35 cellular contexts compared by ENCODE assay signal in the genomic region with DNA sequence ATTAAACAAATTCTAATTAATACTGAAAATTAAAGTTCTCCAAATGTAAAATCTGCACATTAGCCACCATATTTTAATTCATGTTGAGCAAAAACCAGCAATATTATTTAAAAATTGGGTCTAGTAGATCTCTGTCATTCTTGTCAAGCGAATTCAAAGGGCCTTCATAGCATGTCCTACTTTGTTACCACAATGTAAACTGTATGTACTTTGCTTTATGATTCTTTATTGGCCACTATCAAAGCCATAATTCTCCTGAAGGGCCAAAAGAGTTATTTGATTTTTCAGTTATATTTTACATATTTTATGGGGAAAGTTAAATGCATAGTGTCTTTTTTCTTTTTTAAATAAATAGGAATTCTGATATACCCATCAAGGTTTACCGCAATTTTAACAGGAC.
"Had no signal": no experiment of that assay in that cellular context is flagged by ENCODE, and none has a peak within 500 bp of the region (broad histone marks: within the 10 kb centered on the region; RNA-seq: fewer than 3 reads in every experiment).

No MANE protein-coding gene starts in this region.

- H3K4me3 ChIP-seq: adrenal gland, ascending aorta, body of pancreas, breast epithelium, cardiac muscle cell had no signal

- FAIRE-seq: astrocyte, bronchial epithelial cell had no signal

- H3K4me1 ChIP-seq: adrenal gland, ascending aorta, body of pancreas, breast epithelium had no signal

- H3K27ac ChIP-seq: adrenal gland, ascending aorta, body of pancreas, brain microvascular endothelial cell, breast epithelium, cardiac muscle cell had no signal

- H3K27me3 ChIP-seq: adrenal gland, ascending aorta, body of pancreas, brain microvascular endothelial cell, breast epithelium, cardiac muscle cell had no signal

- DNase-seq: activated effector memory CD4-positive, alpha-beta T cell treated with anti-CD3 and anti-CD28 coated beads, Interleukin-2, amount 50 U/mL, for 16 hours; activated effector memory CD4-positive, alpha-beta T cell treated with Interleukin-2 at 50 U/mL for 16 hours; activated gamma-delta T cell; activated gamma-delta T cell treated with Interleukin-2 at 50 U/mL for 16 hours; activated naive CD4-positive, alpha-beta T cell; activated naive CD4-positive, alpha-beta T cell treated with anti-CD3 and anti-CD28 coated beads for 36 hours; activated naive CD4-positive, alpha-beta T cell treated with anti-CD3 and anti-CD28 coated beads, Interleukin-2, amount 10 ng/mL, durations not matched to agents 7 days and 5 days; activated naive CD4-positive, alpha-beta T cell treated with anti-CD3 and anti-CD28 coated beads, Interleukin-2, amount 50 U/mL, for 16 hours; activated naive CD4-positive, alpha-beta T cell treated with Interleukin-2 at 50 U/mL for 16 hours; activated naive CD8-positive, alpha-beta T cell treated with anti-CD3 and anti-CD28 coated beads for 36 hours; activated naive CD8-positive, alpha-beta T cell treated with anti-CD3 and anti-CD28 coated beads, Interleukin-2, amount 10 ng/mL, durations not matched to agents 7 days and 5 days; activated naive CD8-positive, alpha-beta T cell treated with anti-CD3 and anti-CD28 coated beads, Interleukin-2, amount 50 U/mL, for 24 hours; activated T-cell treated with anti-CD3 and anti-CD28 coated beads for 4 hours; activated T-cell treated with anti-CD3 and anti-CD28 coated beads, Interleukin-2, amount 50 U/mL, for 1 hour; activated T-cell treated with anti-CD3 and anti-CD28 coated beads, Interleukin-2, amount 50 U/mL, for 24 hours; activated T-cell treated with anti-CD3 and anti-CD28 coated beads, Interleukin-2, amount 50 U/mL, for 4 hours; activated T-cell treated with anti-CD3 and anti-CD28 coated beads, Interleukin-2, amount 50 U/mL, for 48 hours; activated T-cell treated with anti-CD3 and anti-CD28 coated beads, Interleukin-2, amount 50 U/mL, for 72 hours; adrenal gland; amniotic stem cell; amygdala; anterior cingulate cortex; aorta; body of pancreas; brain microvascular endothelial cell; caudate nucleus; central memory CD4-positive, alpha-beta T cell; cerebellar nuclear complex had no signal

- H3K9me3 ChIP-seq: adrenal gland, ascending aorta had no signal

- H3K36me3 ChIP-seq: adrenal gland, ascending aorta, brain microvascular endothelial cell, breast epithelium, cardiac muscle cell had no signal

- ATAC-seq: activated naive CD4-positive, alpha-beta T cell treated with anti-CD3 and anti-CD28 coated beads, Interleukin-2, amount 50 U/mL, for 72 hours; activated naive CD8-positive, alpha-beta T cell treated with anti-CD3 and anti-CD28 coated beads, Interleukin-2, amount 50 U/mL, for 24 hours; activated T-cell treated with anti-CD3 and anti-CD28 coated beads, Interleukin-2, amount 50 U/mL, for 4 hours; activated T-cell treated with anti-CD3 and anti-CD28 coated beads, Interleukin-2, amount 50 U/mL, for 72 hours; activated T-helper 17 cell treated with anti-CD3 and anti-CD28 coated beads, Interleukin-2, amount 50 U/mL, for 72 hours; body of pancreas had no signal
